ENCODE assay signal across 35 cellular contexts in genomic region chr11:95803973-95804372, GRCh38.
"Had no signal": no experiment of that assay in that cellular context is flagged by ENCODE, and none has a peak within 500 bp of the region (broad histone marks: within the 10 kb centered on the region; RNA-seq: fewer than 3 reads in every experiment).

No MANE protein-coding gene starts in this region.

- H3K27ac Mint-ChIP-seq: activated B cell treated with CpG ODN at 0.5 μM for 24 hours; activated CD4-positive, alpha-beta memory T cell treated with anti-CD3 and anti-CD28 coated beads for 36 hours; activated CD4-positive, alpha-beta T cell treated with anti-CD3 and anti-CD28 coated beads, Interleukin-2, amount 10 ng/mL, durations not matched to agents 24 days and 14 days; activated CD8-positive, alpha-beta T cell treated with anti-CD3 and anti-CD28 coated beads for 36 hours; activated naive CD4-positive, alpha-beta T cell treated with anti-CD3 and anti-CD28 coated beads for 36 hours; activated naive CD4-positive, alpha-beta T cell treated with anti-CD3 and anti-CD28 coated beads, Interleukin-2, amount 50 U/mL, for 72 hours; activated naive CD8-positive, alpha-beta T cell treated with anti-CD3 and anti-CD28 coated beads for 36 hours; activated T-cell treated with anti-CD3 and anti-CD28 coated beads, Interleukin-2, amount 50 U/mL, for 72 hours; activated T-helper 1 cell treated with anti-CD3 and anti-CD28 coated beads, Interleukin-12 subunit alpha, Interleukin-12 subunit beta, Interleukin-2, Interleukin-4 antibody, amounts not matched to agents 30 ng/mL and 10 ng/mL and 1 ng/mL, durations not matched to agents 14 hours and 24 hours and 36 hours; activated T-helper 17 cell treated with anti-CD3 and anti-CD28 coated beads, Interleukin-2, amount 50 U/mL, for 72 hours; T-helper 2 cell treated with Interferon-gamma antibody and Interleukin-4, amounts not matched to agents 5 μg/mL and 100 μg/mL, for 36 hours had no signal

- H3K27me3 Mint-ChIP-seq: activated B cell treated with CpG ODN at 0.5 μM for 24 hours; activated CD4-positive, alpha-beta memory T cell treated with anti-CD3 and anti-CD28 coated beads for 36 hours; activated CD4-positive, alpha-beta T cell treated with anti-CD3 and anti-CD28 coated beads, Interleukin-2, amount 10 ng/mL, durations not matched to agents 24 days and 14 days; activated CD8-positive, alpha-beta T cell treated with anti-CD3 and anti-CD28 coated beads for 36 hours; activated naive CD8-positive, alpha-beta T cell treated with anti-CD3 and anti-CD28 coated beads for 36 hours; activated T-helper 17 cell treated with anti-CD3 and anti-CD28 coated beads, Interleukin-2, amount 50 U/mL, for 72 hours had no signal

- DNase-seq: activated B cell treated with CpG ODN at 0.5 μM for 24 hours; activated CD4-positive, alpha-beta memory T cell treated with anti-CD3 and anti-CD28 coated beads for 36 hours; activated CD4-positive, alpha-beta T cell treated with anti-CD3 and anti-CD28 coated beads for 4 hours; activated CD4-positive, alpha-beta T cell treated with anti-CD3 and anti-CD28 coated beads, Interleukin-2, amount 10 ng/mL, durations not matched to agents 24 days and 14 days; activated CD4-positive, alpha-beta T cell treated with anti-CD3 and anti-CD28 coated beads, Interleukin-2, amount 50 U/mL, for 1 hour; activated CD4-positive, alpha-beta T cell treated with anti-CD3 and anti-CD28 coated beads, Interleukin-2, amount 50 U/mL, for 4 hours; activated CD4-positive, CD25-positive, alpha-beta regulatory T cell treated with anti-CD3 and anti-CD28 coated beads, Interleukin-2, amount 50 U/mL, for 72 hours; activated CD8-positive, alpha-beta memory T cell treated with anti-CD3 and anti-CD28 coated beads, Interleukin-2, amount 50 U/mL, for 4 hours; activated CD8-positive, alpha-beta T cell treated with anti-CD3 and anti-CD28 coated beads for 36 hours; activated effector memory CD4-positive, alpha-beta T cell treated with anti-CD3 and anti-CD28 coated beads, Interleukin-2, amount 50 U/mL, for 16 hours; activated gamma-delta T cell treated with Interleukin-2 at 50 U/mL for 16 hours; activated naive CD4-positive, alpha-beta T cell; activated naive CD4-positive, alpha-beta T cell treated with anti-CD3 and anti-CD28 coated beads for 36 hours; activated naive CD4-positive, alpha-beta T cell treated with anti-CD3 and anti-CD28 coated beads, Interleukin-2, amount 50 U/mL, for 16 hours; activated naive CD8-positive, alpha-beta T cell treated with anti-CD3 and anti-CD28 coated beads for 36 hours; activated T-cell treated with anti-CD3 and anti-CD28 coated beads for 4 hours; activated T-cell treated with anti-CD3 and anti-CD28 coated beads, Interleukin-2, amount 50 U/mL, for 1 hour; activated T-cell treated with anti-CD3 and anti-CD28 coated beads, Interleukin-2, amount 50 U/mL, for 4 hours; activated T-cell treated with anti-CD3 and anti-CD28 coated beads, Interleukin-2, amount 50 U/mL, for 72 hours; adrenal gland; amniotic stem cell; aorta; body of pancreas; brain microvascular endothelial cell; central memory CD4-positive, alpha-beta T cell; T-helper 2 cell; T-helper 9 cell had no signal

- H3K27me3 ChIP-seq: adrenal gland, body of pancreas, brain microvascular endothelial cell, breast epithelium had no signal

- FAIRE-seq: astrocyte, TTC549 had no signal

- H3K27ac ChIP-seq: adrenal gland, body of pancreas, brain microvascular endothelial cell, breast epithelium, VCaP had no signal

- H3K4me1 Mint-ChIP-seq: activated B cell treated with CpG ODN at 0.5 μM for 24 hours; activated naive CD8-positive, alpha-beta T cell treated with anti-CD3 and anti-CD28 coated beads for 36 hours had no signal

- ATAC-seq: activated CD8-positive, alpha-beta T cell treated with anti-CD3 and anti-CD28 coated beads for 36 hours; activated naive CD4-positive, alpha-beta T cell treated with anti-CD3 and anti-CD28 coated beads, Interleukin-2, amount 50 U/mL, for 72 hours; activated T-cell treated with anti-CD3 and anti-CD28 coated beads, Interleukin-2, amount 50 U/mL, for 4 hours; activated T-cell treated with anti-CD3 and anti-CD28 coated beads, Interleukin-2, amount 50 U/mL, for 72 hours; activated T-helper 17 cell treated with anti-CD3 and anti-CD28 coated beads, Interleukin-2, amount 50 U/mL, for 72 hours; body of pancreas had no signal

- H3K4me1 ChIP-seq: adrenal gland, body of pancreas, breast epithelium had no signal

- H3K4me3 ChIP-seq: adrenal gland, body of pancreas, breast epithelium had no signal

- H3K9me3 Mint-ChIP-seq: activated B cell treated with CpG ODN at 0.5 μM for 24 hours; activated CD8-positive, alpha-beta T cell treated with anti-CD3 and anti-CD28 coated beads for 36 hours; activated naive CD4-positive, alpha-beta T cell treated with anti-CD3 and anti-CD28 coated beads for 36 hours; activated T-cell treated with anti-CD3 and anti-CD28 coated beads, Interleukin-2, amount 50 U/mL, for 4 hours had no signal

- H3K9me3 ChIP-seq: adrenal gland, body of pancreas, breast epithelium had no signal

- H3K36me3 ChIP-seq: breast epithelium had no signal

- H3K4me3 Mint-ChIP-seq: activated B cell treated with CpG ODN at 0.5 μM for 24 hours; activated CD4-positive, alpha-beta memory T cell treated with anti-CD3 and anti-CD28 coated beads for 36 hours; activated CD4-positive, alpha-beta T cell treated with anti-CD3 and anti-CD28 coated beads, Interleukin-2, amount 10 ng/mL, durations not matched to agents 24 days and 14 days; activated CD8-positive, alpha-beta T cell treated with anti-CD3 and anti-CD28 coated beads for 36 hours; activated naive CD4-positive, alpha-beta T cell treated with anti-CD3 and anti-CD28 coated beads for 36 hours; activated naive CD8-positive, alpha-beta T cell treated with anti-CD3 and anti-CD28 coated beads for 36 hours; activated T-cell treated with anti-CD3 and anti-CD28 coated beads, Interleukin-2, amount 50 U/mL, for 4 hours; activated T-cell treated with anti-CD3 and anti-CD28 coated beads, Interleukin-2, amount 50 U/mL, for 72 hours; activated T-helper 1 cell treated with anti-CD3 and anti-CD28 coated beads, Interleukin-12 subunit alpha, Interleukin-12 subunit beta, Interleukin-2, Interleukin-4 antibody, amounts not matched to agents 30 ng/mL and 10 ng/mL and 1 ng/mL, durations not matched to agents 14 hours and 24 hours and 36 hours; activated T-helper 17 cell treated with anti-CD3 and anti-CD28 coated beads, Interleukin-2, amount 50 U/mL, for 72 hours; T-helper 2 cell treated with Interferon-gamma antibody and Interleukin-4, amounts not matched to agents 5 μg/mL and 100 μg/mL, for 36 hours had no signal
